Comparison of ENCODE assay signal across 8 cellular contexts in the genomic region with DNA sequence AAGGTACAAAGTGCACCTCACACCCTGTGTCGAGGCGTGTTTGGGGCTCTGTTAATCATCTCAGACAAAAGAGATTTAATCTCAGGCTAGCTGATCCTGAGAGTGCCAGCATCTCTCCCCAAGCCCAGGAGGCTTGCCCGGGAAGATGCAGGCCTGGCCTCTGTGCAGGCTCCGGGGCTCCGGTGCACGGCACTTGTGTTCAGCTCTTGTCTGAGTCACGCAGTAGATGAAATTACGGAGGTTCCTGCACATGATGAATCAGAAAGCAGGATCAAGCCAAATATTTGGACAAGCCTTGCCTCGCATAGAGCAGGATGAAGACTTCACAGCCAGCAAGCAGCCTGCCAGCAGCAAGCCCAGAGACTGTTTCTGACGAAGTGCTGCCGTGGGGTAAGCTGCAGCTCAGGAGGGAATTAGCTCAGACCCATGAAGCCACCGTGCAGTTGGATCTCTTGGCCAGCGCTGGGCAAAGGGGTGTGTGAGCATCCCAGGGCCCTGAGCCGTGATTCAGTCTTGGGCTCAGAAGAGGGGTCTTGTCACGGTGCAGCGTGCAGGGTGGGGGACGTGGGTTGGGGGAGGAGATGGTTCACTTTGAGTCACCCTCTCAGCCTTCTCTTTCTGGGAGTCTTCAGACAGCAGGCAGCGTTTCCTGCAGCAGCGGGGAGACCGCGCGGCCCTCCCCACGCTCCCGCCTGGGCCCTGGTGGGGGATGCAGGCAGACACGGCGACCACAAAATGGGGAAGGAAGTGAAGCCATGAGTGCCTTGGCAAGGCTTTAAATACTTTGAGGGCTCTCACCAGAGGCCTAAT.
DNase-seq lines count a peak whose midpoint lies in the region; ATAC-seq and TF ChIP-seq lines count a peak whose summit lies in the region.

No MANE protein-coding gene starts in this region.

- peaks cover 25% of the 10 kb centered on the region for H3K4me1 ChIP-seq in Loucy (ENCODE audit: insufficient read depth, low read length, poor library complexity, severe bottlenecking)

- H3K4me3 ChIP-seq in Loucy (ENCODE audit: low read length, poor library complexity, severe bottlenecking) = peak overlapping the region; percentile 31

- no peaks in the 10 kb centered on the region for H3K9me2 ChIP-seq in Loucy (replicated peaks; ENCODE audit: low read depth, low read length)

- H3K4me2 ChIP-seq in Loucy (ENCODE audit: low read depth, low read length, poor library complexity, severe bottlenecking) = peak overlapping the region; percentile 53

- H2AFZ ChIP-seq in Loucy (ENCODE audit: low read length) = peak overlapping the region; percentile 49

- no peaks in the 10 kb centered on the region for H3K27me3 ChIP-seq in Loucy (ENCODE audit: insufficient read depth, low read length, poor library complexity, severe bottlenecking)

- no peaks in the 10 kb centered on the region for H4K20me1 ChIP-seq in Loucy (ENCODE audit: insufficient read depth, low read length, poor library complexity, severe bottlenecking)

- no peaks in the 10 kb centered on the region for H3K9me3 ChIP-seq in Loucy (ENCODE audit: insufficient read depth, low read depth, low read length)

- DNase-seq in AML-193 (lab: John Stamatoyannopoulos, UW) = peak; percentile 72 to 74
- DNase-seq in activated T-cell treated with anti-CD3 and anti-CD28 coated beads, Interleukin-2, amount 50 U/mL, for 48 hours = peak; percentile 46 to 57
- DNase-seq in glomerular visceral epithelial cell (ENCODE audit: extremely low spot score) = peak; percentile 80
- DNase-seq in pulmonary artery endothelial cell (ENCODE audit: low read depth, low spot score) = peak; percentile 68
- no peak for DNase-seq in NCI-H2107 (lab: John Stamatoyannopoulos, UW)

- ATAC-seq in GM19463 (IDR thresholded peaks at IDR 0.05; ENCODE audit: unreplicated experiment) (peak; percentile 63), HG03045 (IDR thresholded peaks at IDR 0.05; ENCODE audit: unreplicated experiment) (no peak)

- peak overlapping the region; percentile 15 for H3K9ac ChIP-seq in Loucy (ENCODE audit: low read depth, low read length, poor library complexity, severe bottlenecking)

- no peaks in the 10 kb centered on the region for H3K79me2 ChIP-seq in Loucy (ENCODE audit: insufficient read depth, low read length)

- H3K36me3 ChIP-seq in Loucy (ENCODE audit: insufficient read depth, low read length) = no peaks in the 10 kb centered on the region

- no peaks in the 10 kb centered on the region for H3F3A ChIP-seq in Loucy (ENCODE audit: low read depth)

- no peak for TF ChIP-seq CTCF in Loucy (conservative IDR thresholded peaks at IDR 0.05; ENCODE audit: low read length)
